Comparison of ENCODE assay signal across 1 cellular context in the genomic region with DNA sequence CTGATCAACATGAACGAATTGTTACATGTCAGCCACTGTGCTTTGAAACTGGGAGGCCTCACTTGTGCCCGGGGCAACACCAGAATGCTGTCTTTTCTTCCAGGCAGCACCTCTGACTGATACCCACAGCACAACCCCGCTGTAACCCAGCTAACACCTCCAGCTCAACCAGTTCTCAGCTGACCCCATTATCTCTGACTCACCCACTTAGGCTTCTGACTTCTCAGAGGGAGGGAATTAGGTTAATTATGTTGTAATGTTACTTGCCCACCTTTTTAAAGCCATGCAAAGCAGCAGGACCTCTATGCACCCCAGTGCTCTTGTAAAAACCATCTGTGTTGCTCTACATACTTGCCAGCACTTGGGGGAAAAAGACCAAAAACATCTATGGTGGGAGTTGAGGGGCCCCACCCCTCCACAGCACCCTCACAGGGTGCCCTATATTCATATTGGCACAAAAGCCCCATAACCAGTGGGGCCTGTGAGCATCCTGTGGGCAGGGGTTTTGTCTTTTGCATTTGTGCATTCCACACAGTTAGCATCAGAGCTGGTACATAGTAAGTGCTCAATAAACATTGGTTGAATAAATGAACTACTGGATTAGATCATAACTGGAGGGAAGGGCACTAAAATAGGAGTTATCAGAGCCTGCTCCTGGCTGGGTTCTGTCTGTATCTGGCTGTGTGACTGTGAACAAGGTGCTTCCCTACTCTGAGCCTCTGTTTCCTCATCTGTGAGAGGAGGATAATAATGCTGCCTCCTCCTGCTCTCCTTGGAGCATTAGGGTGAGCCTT.
A peak's percentile ranks its signal among the peaks of the same experiment; 100 is the strongest.
TF ChIP-seq lines count a peak whose summit lies in the region.

No MANE protein-coding gene starts in this region.

TF ChIP-seq in K562, 482 proteins besides CTCF, POLR2A, EP300 and RAD21 (continued from another document):
- peak; percentile 79 for TF ChIP-seq FOSL1 (tag; conservative IDR thresholded peaks at IDR 0.05)
- TF ChIP-seq, protein P1, sequence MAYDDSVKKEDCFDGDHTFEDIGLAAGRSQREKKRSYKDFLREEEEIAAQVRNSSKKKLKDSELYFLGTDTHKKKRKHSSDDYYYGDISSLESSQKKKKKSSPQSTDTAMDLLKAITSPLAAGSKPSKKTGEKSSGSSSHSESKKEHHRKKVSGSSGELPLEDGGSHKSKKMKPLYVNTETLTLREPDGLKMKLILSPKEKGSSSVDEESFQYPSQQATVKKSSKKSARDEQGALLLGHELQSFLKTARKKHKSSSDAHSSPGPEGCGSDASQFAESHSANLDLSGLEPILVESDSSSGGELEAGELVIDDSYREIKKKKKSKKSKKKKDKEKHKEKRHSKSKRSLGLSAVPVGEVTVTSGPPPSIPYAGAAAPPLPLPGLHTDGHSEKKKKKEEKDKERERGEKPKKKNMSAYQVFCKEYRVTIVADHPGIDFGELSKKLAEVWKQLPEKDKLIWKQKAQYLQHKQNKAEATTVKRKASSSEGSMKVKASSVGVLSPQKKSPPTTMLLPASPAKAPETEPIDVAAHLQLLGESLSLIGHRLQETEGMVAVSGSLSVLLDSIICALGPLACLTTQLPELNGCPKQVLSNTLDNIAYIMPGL (CRISPR knock-in tag; IDR thresholded peaks at IDR 0.05) = no peak
